In the genomic region with DNA sequence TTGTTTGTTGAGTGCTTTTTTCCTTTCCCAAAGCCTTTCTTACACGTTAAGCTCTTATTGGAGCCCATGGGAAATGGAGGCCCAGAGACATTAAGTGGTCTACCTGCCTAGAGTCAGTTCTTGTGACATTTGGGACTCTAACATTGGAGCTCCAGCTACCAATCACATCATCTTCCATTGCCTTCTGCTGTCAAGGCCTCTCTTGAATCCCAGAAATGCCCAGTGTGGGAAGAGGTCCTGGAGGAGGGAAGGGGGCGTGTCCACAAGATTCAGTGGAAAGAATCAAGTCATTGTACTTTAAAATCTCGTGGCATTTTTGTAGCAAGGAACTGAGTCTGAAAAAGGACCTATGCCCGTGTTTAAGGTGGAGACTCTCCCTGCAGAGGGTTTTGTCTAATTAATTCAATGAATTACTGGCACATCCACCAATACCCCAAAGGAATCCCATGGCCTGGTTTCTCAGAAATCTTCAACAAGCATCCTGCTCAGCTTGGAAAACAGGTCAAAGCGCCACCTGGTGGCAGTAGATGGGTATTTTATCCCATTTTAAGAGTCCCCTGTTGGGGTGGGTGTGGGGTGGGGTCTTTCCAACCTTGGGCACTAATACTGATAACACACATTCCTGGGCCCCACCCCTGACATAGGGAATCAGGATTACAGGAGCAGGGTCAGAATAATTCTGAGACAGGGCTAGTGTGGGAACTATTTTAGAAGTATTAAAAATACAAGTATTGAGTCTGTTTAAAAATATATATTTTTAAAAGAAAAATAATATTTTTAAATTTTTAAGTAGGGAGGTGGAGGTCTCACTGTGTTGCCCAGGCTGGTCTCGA, we compare ENCODE assay signal across 9 cellular contexts. TPM values are rescaled to one million over a fixed set of nuclear protein-coding genes. Genes with fewer than 3 reads are reported as not detected.
DNase-seq lines count a peak whose midpoint lies in the region; ATAC-seq and TF ChIP-seq lines count a peak whose summit lies in the region.
"Had no signal": no experiment of that assay in that cellular context is flagged by ENCODE, and none has a peak within 500 bp of the region (broad histone marks: within the 10 kb centered on the region; RNA-seq: fewer than 3 reads in every experiment).

No MANE protein-coding gene starts in this region.

- H3K27ac Mint-ChIP-seq in activated CD4-positive, alpha-beta T cell treated with anti-CD3 and anti-CD28 coated beads for 36 hours: no peak overlapping the region

- H3K36me3 Mint-ChIP-seq in activated CD4-positive, alpha-beta T cell treated with anti-CD3 and anti-CD28 coated beads for 36 hours (ENCODE audit: low read depth): peaks cover 8% of the 10 kb centered on the region

- H3K4me3 Mint-ChIP-seq in activated CD4-positive, alpha-beta T cell treated with anti-CD3 and anti-CD28 coated beads for 36 hours: no peak overlapping the region

- intact Hi-C loops in activated CD4-positive, alpha-beta T cell treated with anti-CD3 and anti-CD28 coated beads for 36 hours (cut with DNase I, micrococcal nuclease): loop anchor here (1.0 to 5.0 kb wide), 5 partner anchors 24 to 356 kb away; partner anchors contain the start of genes GPT2 (in 1 of the 2), ORC6 (in 1 of the 2) and VPS35 (in 1 of the 2)
- intact Hi-C loops in lower lobe of right lung (cut with DNase I): loop anchor here (5.0 kb wide), 1 partner anchor 56 kb away; no protein-coding TSS in a partner anchor

- no peaks in the 10 kb centered on the region for H3K27me3 Mint-ChIP-seq in activated CD4-positive, alpha-beta T cell treated with anti-CD3 and anti-CD28 coated beads for 36 hours

- CTCF ChIA-PET in activated CD4-positive, alpha-beta T cell treated with anti-CD3 and anti-CD28 coated beads for 36 hours (lab: Charles Lee): interaction anchor here (0.6 to 3.5 kb wide), 18 partner anchors 9 to 1270 kb away, joined by 3 to 38 read pairs (median 3); no protein-coding TSS in a partner anchor

- no peak overlapping the region for H3K4me3 ChIP-seq in coronary artery
- no peak overlapping the region for H3K4me3 ChIP-seq in lower lobe of right lung
- H3K4me3 ChIP-seq: skin epidermis had no signal

- no peaks in the 10 kb centered on the region for H3K36me3 ChIP-seq in lower lobe of right lung

- no peaks in the 10 kb centered on the region for H3K27me3 ChIP-seq in lower lobe of right lung (ENCODE audit: low read depth)

- peak; percentile 36 for ATAC-seq in activated CD4-positive, alpha-beta T cell treated with anti-CD3 and anti-CD28 coated beads for 36 hours
- peak; percentile 46 to 77 for ATAC-seq in lower lobe of right lung
- no peak for ATAC-seq in GM21529 (IDR thresholded peaks at IDR 0.05; ENCODE audit: unreplicated experiment)

- no peaks in the 10 kb centered on the region for H3K9me3 Mint-ChIP-seq in activated CD4-positive, alpha-beta T cell treated with anti-CD3 and anti-CD28 coated beads for 36 hours (ENCODE audit: low read depth)

- no peaks in the 10 kb centered on the region for H3K4me1 ChIP-seq in lower lobe of right lung

- peak; percentile 71 for TF ChIP-seq CTCF in coronary artery (IDR thresholded peaks at IDR 0.05)
- peak; percentile 75 for TF ChIP-seq CTCF in lower lobe of right lung (IDR thresholded peaks at IDR 0.05)

- peaks cover 5% of the 10 kb centered on the region for H3K4me1 Mint-ChIP-seq in activated CD4-positive, alpha-beta T cell treated with anti-CD3 and anti-CD28 coated beads for 36 hours

- POLR2A ChIA-PET in activated CD4-positive, alpha-beta T cell treated with anti-CD3 and anti-CD28 coated beads for 36 hours (lab: Charles Lee): no interaction called here

- DNase-seq in NCI-H345 (lab: John Stamatoyannopoulos, UW) (peak; percentile 33), NCI-H345 treated with DMSO at 0.1 percent for 48 hours (lab: John Stamatoyannopoulos, UW; ENCODE audit: unreplicated experiment) (no peak), NCI-H1930 (lab: John Stamatoyannopoulos, UW) (peak; percentile 7 to 37), coronary artery (ENCODE audit: low spot score) (no peak), lower lobe of right lung (no peak)
- peak; percentile 77 for DNase-seq in activated CD4-positive, alpha-beta T cell treated with anti-CD3 and anti-CD28 coated beads for 36 hours
- DNase-seq in stimulated activated CD8-positive, alpha-beta memory T cell treated with anti-CD3 and anti-CD28 coated beads, Interleukin-15, amount 100 ng/mL, for 1 hour (ENCODE audit: low read depth): peak; percentile 33

- H3K9me3 ChIP-seq in lower lobe of right lung: no peaks in the 10 kb centered on the region

- no peak overlapping the region for H3K27ac ChIP-seq in coronary artery
- no peak overlapping the region for H3K27ac ChIP-seq in lower lobe of right lung

RNA-seq across cellular contexts. Expression of gene GPT2, which starts 24.6 kb away (rescaled TPM):
- 10 to 100 TPM; 25.6 to 34.9 TPM for total RNA-seq in activated CD4-positive, alpha-beta T cell treated with anti-CD3 and anti-CD28 coated beads for 36 hours
- 4.8 TPM for total RNA-seq in lower lobe of right lung

Comparison
In these comparisons a context has a peak if more than half of its experiments do, and no peak if none do; other contexts are left out.
1. DNase-seq: peak in NCI-H345 (single experiment), NCI-H1930 (2 of 2), activated CD4-positive, alpha-beta T cell treated with anti-CD3 and anti-CD28 coated beads for 36 hours (single experiment) and stimulated activated CD8-positive, alpha-beta memory T cell treated with anti-CD3 and anti-CD28 coated beads, Interleukin-15, amount 100 ng/mL, for 1 hour (single experiment); none in NCI-H345 treated with DMSO at 0.1 percent for 48 hours (single experiment), coronary artery (single experiment) and lower lobe of right lung (single experiment).